ENCODE assay signal across 28 cellular contexts in the genomic region with DNA sequence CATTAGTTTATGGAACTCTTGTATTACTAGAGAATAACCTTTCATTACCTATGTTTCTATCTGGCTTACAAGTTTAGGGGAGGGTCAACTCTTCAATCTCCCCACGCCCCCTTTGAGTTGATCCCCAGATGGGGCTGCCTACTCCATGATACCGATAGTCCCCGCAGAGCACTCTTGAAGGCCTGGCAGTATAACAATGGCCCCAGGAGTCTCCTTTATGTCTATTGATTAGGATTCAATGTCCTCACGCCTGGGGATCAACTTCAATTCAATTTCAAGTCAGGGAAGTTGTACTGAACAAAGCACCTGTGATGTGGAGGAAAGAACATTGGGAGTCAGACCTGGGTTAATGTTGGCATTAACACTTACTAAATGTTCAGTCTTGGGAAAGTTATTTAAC.
"Had no signal": no experiment of that assay in that cellular context is flagged by ENCODE, and none has a peak within 500 bp of the region (broad histone marks: within the 10 kb centered on the region; RNA-seq: fewer than 3 reads in every experiment).

No MANE protein-coding gene starts in this region.

- FAIRE-seq: bronchial epithelial cell, TTC549 had no signal

- H3K27ac ChIP-seq: Peyer's patch, SJSA1 had no signal

- H3K9ac ChIP-seq: SK-N-SH had no signal

- H3K9me2 ChIP-seq: SK-N-SH had no signal

- H3K4me2 ChIP-seq: SK-N-SH had no signal

- H3K9me3 ChIP-seq: Peyer's patch, SJSA1, SK-N-SH had no signal

- H3K4me3 ChIP-seq: Peyer's patch, SJSA1 had no signal

- ATAC-seq: activated CD8-positive, alpha-beta memory T cell treated with anti-CD3 and anti-CD28 coated beads, Interleukin-2, amount 10 ng/mL, durations not matched to agents 7 days and 5 days; activated naive CD8-positive, alpha-beta T cell treated with anti-CD3 and anti-CD28 coated beads, Interleukin-2, amount 50 U/mL, for 24 hours had no signal

- DNase-seq: activated B cell treated with CpG ODN at 0.5 μM for 24 hours; activated CD4-positive, alpha-beta memory T cell treated with anti-CD3 and anti-CD28 coated beads, Interleukin-2, amount 10 ng/mL, durations not matched to agents 7 days and 5 days; activated CD4-positive, alpha-beta T cell treated with anti-CD3 and anti-CD28 coated beads for 1 hour; activated CD4-positive, alpha-beta T cell treated with anti-CD3 and anti-CD28 coated beads for 48 hours; activated CD8-positive, alpha-beta memory T cell treated with anti-CD3 and anti-CD28 coated beads for 24 hours; activated CD8-positive, alpha-beta memory T cell treated with anti-CD3 and anti-CD28 coated beads, Interleukin-2, amount 10 ng/mL, durations not matched to agents 7 days and 5 days; activated CD8-positive, alpha-beta memory T cell treated with anti-CD3 and anti-CD28 coated beads, Interleukin-2, amount 50 U/mL, for 48 hours; activated effector memory CD4-positive, alpha-beta T cell treated with Interleukin-2 at 50 U/mL for 16 hours; activated naive CD4-positive, alpha-beta T cell treated with anti-CD3 and anti-CD28 coated beads, Interleukin-2, amount 10 ng/mL, durations not matched to agents 7 days and 5 days; activated naive CD8-positive, alpha-beta T cell treated with anti-CD3 and anti-CD28 coated beads, Interleukin-2, amount 50 U/mL, for 24 hours; activated T-cell treated with anti-CD3 and anti-CD28 coated beads, Interleukin-2, amount 50 U/mL, for 48 hours; anterior cingulate cortex; caudate nucleus; Karpas-422; KBM-7; NCI-H187 treated with DMSO at 0.1 percent for 48 hours; NCI-H2171 treated with DMSO at 0.1 percent for 48 hours; NCI-H2227 treated with DMSO at 0.1 percent for 48 hours; NCI-H446; NCI-H510A treated with DMSO at 0.1 percent for 48 hours; NCI-H526 treated with DMSO at 0.1 percent for 48 hours; Peyer's patch; RPMI8226; SHP77 treated with DMSO at 0.1 percent for 48 hours; SK-N-SH had no signal

- H3K27me3 ChIP-seq: Peyer's patch, SJSA1 had no signal

- H3K4me1 ChIP-seq: Peyer's patch, SJSA1 had no signal

- H3K36me3 ChIP-seq: Peyer's patch, SJSA1 had no signal
